16 cellular contexts compared by ENCODE assay signal in the genomic region with DNA sequence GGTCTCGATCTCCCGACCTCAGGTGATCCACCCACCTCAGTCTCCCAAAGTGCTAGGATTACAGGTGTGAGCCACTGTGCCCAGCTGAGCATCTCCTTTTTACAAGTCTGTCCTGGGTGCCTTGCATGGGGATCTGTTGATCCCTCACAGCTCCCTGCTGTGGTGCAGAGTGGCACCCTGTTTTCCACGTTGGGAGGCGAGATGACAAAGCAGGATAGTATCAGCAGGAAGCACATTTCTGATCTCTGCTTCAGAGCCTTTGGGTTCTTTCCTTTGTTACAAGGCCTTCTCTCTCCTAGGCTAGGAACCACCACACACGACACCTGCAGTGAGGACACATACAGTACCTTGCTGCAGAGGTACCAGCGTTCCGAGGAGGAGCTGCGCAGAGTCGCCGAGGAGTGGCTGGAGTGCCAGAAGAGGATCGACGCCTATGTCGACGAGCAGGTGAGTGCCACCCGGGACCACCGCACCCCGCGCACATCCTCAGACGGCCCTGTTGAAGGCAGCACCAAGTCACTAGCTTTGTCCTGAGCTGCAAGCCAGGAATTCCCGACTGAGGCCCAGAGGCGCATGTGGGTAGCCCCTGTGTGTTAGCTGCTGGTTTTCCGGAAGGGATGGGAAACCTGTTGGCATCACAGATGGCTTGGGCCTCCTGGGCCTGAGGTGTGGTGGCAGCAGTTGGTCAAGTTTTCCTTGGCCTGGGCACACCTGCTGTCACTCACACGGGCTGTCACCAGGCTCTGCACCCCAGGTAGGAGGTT.
DNase-seq lines count a peak whose midpoint lies in the region; ATAC-seq and TF ChIP-seq lines count a peak whose summit lies in the region.
"Had no signal": no experiment of that assay in that cellular context is flagged by ENCODE, and none has a peak within 500 bp of the region (broad histone marks: within the 10 kb centered on the region; RNA-seq: fewer than 3 reads in every experiment).

No MANE protein-coding gene starts in this region.

- no peak overlapping the region for H3K27ac ChIP-seq in testis
- H3K27ac ChIP-seq: BLaER1 treated with 17β-estradiol and CSF1 and Interleukin-3, amounts not matched to agents 10 nM and 100 nM had no signal

- H3K4me3 ChIP-seq in testis = no peak overlapping the region
- H3K4me3 ChIP-seq: BLaER1 treated with 17β-estradiol and CSF1 and Interleukin-3, amounts not matched to agents 10 nM and 100 nM had no signal

- no peaks in the 10 kb centered on the region for H3K27me3 ChIP-seq in testis
- H3K27me3 ChIP-seq: BLaER1 treated with 17β-estradiol and CSF1 and Interleukin-3, amounts not matched to agents 10 nM and 100 nM had no signal

- peaks cover 10% of the 10 kb centered on the region for H3K4me1 Mint-ChIP-seq in activated T-cell treated with anti-CD3 and anti-CD28 coated beads, Interleukin-2, amount 50 U/mL, for 24 hours (ENCODE audit: low read depth)
- H3K4me1 Mint-ChIP-seq in activated T-cell treated with anti-CD3 and anti-CD28 coated beads, Interleukin-2, amount 50 U/mL, for 4 hours (ENCODE audit: low read depth) = peaks cover 5% of the 10 kb centered on the region
- H3K4me1 Mint-ChIP-seq in activated CD4-positive, alpha-beta memory T cell treated with anti-CD3 and anti-CD28 coated beads, Interleukin-2, amount 10 ng/mL, durations not matched to agents 7 days and 5 days = peaks cover 4% of the 10 kb centered on the region

- H3K4me3 Mint-ChIP-seq in activated T-cell treated with anti-CD3 and anti-CD28 coated beads, Interleukin-2, amount 50 U/mL, for 24 hours = no peak overlapping the region
- H3K4me3 Mint-ChIP-seq in activated T-cell treated with anti-CD3 and anti-CD28 coated beads, Interleukin-2, amount 50 U/mL, for 4 hours = no peak overlapping the region
- H3K4me3 Mint-ChIP-seq in activated CD4-positive, alpha-beta memory T cell treated with anti-CD3 and anti-CD28 coated beads, Interleukin-2, amount 10 ng/mL, durations not matched to agents 7 days and 5 days = no peak overlapping the region
- H3K4me3 Mint-ChIP-seq: CD8-positive, alpha-beta memory T cell had no signal

- no peaks in the 10 kb centered on the region for H3K9me3 ChIP-seq in testis

- H3K27me3 Mint-ChIP-seq in activated T-cell treated with anti-CD3 and anti-CD28 coated beads, Interleukin-2, amount 50 U/mL, for 24 hours = no peaks in the 10 kb centered on the region
- H3K27me3 Mint-ChIP-seq in activated T-cell treated with anti-CD3 and anti-CD28 coated beads, Interleukin-2, amount 50 U/mL, for 4 hours (ENCODE audit: low read depth) = no peaks in the 10 kb centered on the region
- no peaks in the 10 kb centered on the region for H3K27me3 Mint-ChIP-seq in activated CD4-positive, alpha-beta memory T cell treated with anti-CD3 and anti-CD28 coated beads, Interleukin-2, amount 10 ng/mL, durations not matched to agents 7 days and 5 days
- H3K27me3 Mint-ChIP-seq: CD8-positive, alpha-beta memory T cell had no signal

- no peak for ATAC-seq in activated T-cell treated with anti-CD3 and anti-CD28 coated beads, Interleukin-2, amount 50 U/mL, for 4 hours
- no peak for ATAC-seq in left lobe of liver
- no peak for ATAC-seq in GM21529 (IDR thresholded peaks at IDR 0.05; ENCODE audit: unreplicated experiment)
- ATAC-seq in HG03045 (IDR thresholded peaks at IDR 0.05; ENCODE audit: unreplicated experiment) = no peak
- ATAC-seq: HepG2 had no signal

- no peak for TF ChIP-seq CTCF in testis (IDR thresholded peaks at IDR 0.05)

- intact Hi-C loops in testis (cut with DNase I; ENCODE audit: low total_unique reads) = no loop called here

- H3K4me1 ChIP-seq in testis = no peaks in the 10 kb centered on the region

- no peaks in the 10 kb centered on the region for H3K36me3 ChIP-seq in testis (ENCODE audit: low read depth, missing control alignments)

- peaks cover 87% of the 10 kb centered on the region for H3K36me3 Mint-ChIP-seq in activated T-cell treated with anti-CD3 and anti-CD28 coated beads, Interleukin-2, amount 50 U/mL, for 24 hours (ENCODE audit: low read depth)
- peaks cover 15% of the 10 kb centered on the region for H3K36me3 Mint-ChIP-seq in activated T-cell treated with anti-CD3 and anti-CD28 coated beads, Interleukin-2, amount 50 U/mL, for 4 hours (ENCODE audit: insufficient read depth)
- H3K36me3 Mint-ChIP-seq in activated CD4-positive, alpha-beta memory T cell treated with anti-CD3 and anti-CD28 coated beads, Interleukin-2, amount 10 ng/mL, durations not matched to agents 7 days and 5 days (ENCODE audit: low read depth) = peaks cover 44% of the 10 kb centered on the region

- no peak for TF ChIP-seq POLR2A in testis (IDR thresholded peaks at IDR 0.05)

- DNase-seq in activated T-cell treated with anti-CD3 and anti-CD28 coated beads, Interleukin-2, amount 50 U/mL, for 24 hours = peak; percentile 14
- no peak for DNase-seq in activated T-cell treated with anti-CD3 and anti-CD28 coated beads, Interleukin-2, amount 50 U/mL, for 4 hours
- peak; percentile 4 for DNase-seq in activated CD4-positive, alpha-beta memory T cell treated with anti-CD3 and anti-CD28 coated beads, Interleukin-2, amount 10 ng/mL, durations not matched to agents 7 days and 5 days
- DNase-seq in left lobe of liver (ENCODE audit: low spot score) = peak; percentile 39
- peak; percentile 10 for DNase-seq in testis
- no peak for DNase-seq in A172 (ENCODE audit: low spot score)
- DNase-seq: CD8-positive, alpha-beta memory T cell; GDM1; GOT3; NCI-H1048; NCI-H1436 treated with DMSO at 0.1 percent for 48 hours; NCI-H524 had no signal

- 92 to 96% methylated on average over 20 to 23 of the region's 23 CpGs for WGBS in testis, 2 donors

- H3K27ac Mint-ChIP-seq in activated T-cell treated with anti-CD3 and anti-CD28 coated beads, Interleukin-2, amount 50 U/mL, for 24 hours = no peak overlapping the region
- no peak overlapping the region for H3K27ac Mint-ChIP-seq in activated CD4-positive, alpha-beta memory T cell treated with anti-CD3 and anti-CD28 coated beads, Interleukin-2, amount 10 ng/mL, durations not matched to agents 7 days and 5 days

- POLR2A ChIA-PET in activated CD4-positive, alpha-beta memory T cell treated with anti-CD3 and anti-CD28 coated beads, Interleukin-2, amount 10 ng/mL, durations not matched to agents 7 days and 5 days (lab: Charles Lee) = no interaction called here

- CTCF ChIA-PET in activated CD4-positive, alpha-beta memory T cell treated with anti-CD3 and anti-CD28 coated beads, Interleukin-2, amount 10 ng/mL, durations not matched to agents 7 days and 5 days (lab: Charles Lee) = interaction anchor here (0.6 kb wide), 1 partner anchor 10 kb away, joined by 4 read pairs; no protein-coding TSS in a partner anchor

- no peaks in the 10 kb centered on the region for H3K9me3 Mint-ChIP-seq in activated T-cell treated with anti-CD3 and anti-CD28 coated beads, Interleukin-2, amount 50 U/mL, for 24 hours
- no peaks in the 10 kb centered on the region for H3K9me3 Mint-ChIP-seq in activated T-cell treated with anti-CD3 and anti-CD28 coated beads, Interleukin-2, amount 50 U/mL, for 4 hours
- H3K9me3 Mint-ChIP-seq in activated CD4-positive, alpha-beta memory T cell treated with anti-CD3 and anti-CD28 coated beads, Interleukin-2, amount 10 ng/mL, durations not matched to agents 7 days and 5 days = no peaks in the 10 kb centered on the region
- H3K9me3 Mint-ChIP-seq: CD8-positive, alpha-beta memory T cell had no signal

Comparison
In these comparisons a context has a peak if more than half of its experiments do, and no peak if none do; other contexts are left out.
1. DNase-seq: peak in activated T-cell treated with anti-CD3 and anti-CD28 coated beads, Interleukin-2, amount 50 U/mL, for 24 hours (single experiment), activated CD4-positive, alpha-beta memory T cell treated with anti-CD3 and anti-CD28 coated beads, Interleukin-2, amount 10 ng/mL, durations not matched to agents 7 days and 5 days (single experiment), left lobe of liver (single experiment) and testis (single experiment); none in activated T-cell treated with anti-CD3 and anti-CD28 coated beads, Interleukin-2, amount 50 U/mL, for 4 hours (single experiment) and A172 (single experiment).